24 cellular contexts compared by ENCODE assay signal in the genomic region with DNA sequence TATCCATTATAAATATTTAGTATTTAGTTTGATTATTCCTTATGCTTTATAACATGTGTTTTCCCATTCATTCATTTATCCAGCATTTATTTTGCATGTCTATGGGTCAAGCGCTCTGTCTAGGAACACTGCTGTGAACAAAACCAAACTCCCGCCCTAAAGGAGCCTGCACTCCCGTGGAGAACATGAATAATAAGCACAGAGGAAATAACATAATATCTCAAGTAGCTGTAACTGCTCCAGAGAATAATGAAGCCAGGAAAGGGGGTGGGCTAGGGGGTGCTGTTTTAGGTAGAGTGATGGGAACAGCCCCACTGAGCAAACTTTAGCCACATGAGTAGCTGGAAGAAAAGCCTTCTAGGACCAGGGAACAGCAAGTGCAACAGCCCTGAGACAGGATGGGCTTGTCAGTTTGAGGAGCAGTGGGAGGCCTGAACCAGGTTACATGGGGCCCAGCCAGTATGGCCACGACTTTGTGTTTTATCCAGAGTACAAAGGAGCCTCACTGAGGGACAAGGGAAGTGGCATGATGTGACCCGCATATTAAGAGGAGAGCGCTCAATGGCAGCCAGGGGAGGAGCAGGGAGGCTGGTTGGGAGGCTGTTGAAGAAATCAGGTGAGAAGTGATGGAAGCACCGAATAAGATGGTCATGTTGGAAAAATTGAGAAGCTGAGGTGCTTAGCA. TPM values are rescaled to one million over a fixed set of nuclear protein-coding genes. Genes with fewer than 3 reads are reported as not detected.
DNase-seq lines count a peak whose midpoint lies in the region; ATAC-seq lines count a peak whose summit lies in the region.
"Had no signal": no experiment of that assay in that cellular context is flagged by ENCODE, and none has a peak within 500 bp of the region (broad histone marks: within the 10 kb centered on the region; RNA-seq: fewer than 3 reads in every experiment).

No MANE protein-coding gene starts in this region.

- H3K9me3 Mint-ChIP-seq in activated naive CD8-positive, alpha-beta T cell (ENCODE audit: low read depth): no peaks in the 10 kb centered on the region
- no peaks in the 10 kb centered on the region for H3K9me3 Mint-ChIP-seq in activated naive CD8-positive, alpha-beta T cell treated with anti-CD3 and anti-CD28 coated beads, Interleukin-2, amount 50 U/mL, for 24 hours
- H3K9me3 Mint-ChIP-seq: activated naive CD4-positive, alpha-beta T cell treated with anti-CD3 and anti-CD28 coated beads, Interleukin-2, amount 50 U/mL, for 24 hours; naive thymus-derived CD4-positive, alpha-beta T cell had no signal

- H3K27me3 Mint-ChIP-seq in activated naive CD8-positive, alpha-beta T cell: no peaks in the 10 kb centered on the region
- H3K27me3 Mint-ChIP-seq in activated naive CD8-positive, alpha-beta T cell treated with anti-CD3 and anti-CD28 coated beads, Interleukin-2, amount 50 U/mL, for 24 hours: no peaks in the 10 kb centered on the region
- no peaks in the 10 kb centered on the region for H3K27me3 Mint-ChIP-seq in T-helper 17 cell
- H3K27me3 Mint-ChIP-seq: activated naive CD4-positive, alpha-beta T cell treated with anti-CD3 and anti-CD28 coated beads, Interleukin-2, amount 50 U/mL, for 24 hours; naive thymus-derived CD4-positive, alpha-beta T cell had no signal

- peak overlapping the region; percentile 61 for H3K27ac Mint-ChIP-seq in activated naive CD8-positive, alpha-beta T cell
- no peak overlapping the region for H3K27ac Mint-ChIP-seq in activated naive CD8-positive, alpha-beta T cell treated with anti-CD3 and anti-CD28 coated beads, Interleukin-2, amount 50 U/mL, for 24 hours
- H3K27ac Mint-ChIP-seq in T-helper 17 cell: peak overlapping the region; percentile 90
- H3K27ac Mint-ChIP-seq: activated naive CD4-positive, alpha-beta T cell treated with anti-CD3 and anti-CD28 coated beads, Interleukin-2, amount 50 U/mL, for 24 hours had no signal

- no peaks in the 10 kb centered on the region for H3K27me3 ChIP-seq in iPS-20b (ENCODE audit: insufficient read depth, low read length)
- H3K27me3 ChIP-seq: hepatocyte, vagina had no signal

- H3K4me1 ChIP-seq in iPS-20b (ENCODE audit: insufficient read depth, low read length): peaks cover 22% of the 10 kb centered on the region; the same call in 1 of the 2 replicates

- peak overlapping the region; percentile 16 for H3K27ac ChIP-seq in iPS-20b (ENCODE audit: low read length)
- peak overlapping the region; percentile 8 for H3K27ac ChIP-seq in substantia nigra (ENCODE audit: low read depth, low read length, poor library complexity, severe bottlenecking)
- H3K27ac ChIP-seq: hepatocyte, vagina had no signal

- peaks cover 21% of the 10 kb centered on the region for H3K36me3 Mint-ChIP-seq in activated naive CD8-positive, alpha-beta T cell
- H3K36me3 Mint-ChIP-seq in activated naive CD8-positive, alpha-beta T cell treated with anti-CD3 and anti-CD28 coated beads, Interleukin-2, amount 50 U/mL, for 24 hours (ENCODE audit: low read depth): peaks cover 53% of the 10 kb centered on the region
- H3K36me3 Mint-ChIP-seq in T-helper 17 cell (ENCODE audit: low read depth): peaks cover 13% of the 10 kb centered on the region

- peaks cover 41% of the 10 kb centered on the region for H3K4me1 Mint-ChIP-seq in activated naive CD8-positive, alpha-beta T cell (ENCODE audit: low read depth)
- peaks cover 23% of the 10 kb centered on the region for H3K4me1 Mint-ChIP-seq in activated naive CD8-positive, alpha-beta T cell treated with anti-CD3 and anti-CD28 coated beads, Interleukin-2, amount 50 U/mL, for 24 hours
- H3K4me1 Mint-ChIP-seq in T-helper 17 cell: peaks cover 40% of the 10 kb centered on the region

- no peak overlapping the region; the same call in 1 of the 2 replicates for H3K4me3 ChIP-seq in iPS-20b (ENCODE audit: low read length)
- H3K4me3 ChIP-seq: hepatocyte, K562, vagina had no signal

- H3K4me3 Mint-ChIP-seq in activated naive CD8-positive, alpha-beta T cell: no peak overlapping the region
- no peak overlapping the region for H3K4me3 Mint-ChIP-seq in activated naive CD8-positive, alpha-beta T cell treated with anti-CD3 and anti-CD28 coated beads, Interleukin-2, amount 50 U/mL, for 24 hours
- H3K4me3 Mint-ChIP-seq in T-helper 17 cell: peak overlapping the region; percentile 75
- H3K4me3 Mint-ChIP-seq: activated naive CD4-positive, alpha-beta T cell treated with anti-CD3 and anti-CD28 coated beads, Interleukin-2, amount 50 U/mL, for 24 hours; naive thymus-derived CD4-positive, alpha-beta T cell had no signal

- DNase-seq in activated naive CD8-positive, alpha-beta T cell treated with anti-CD3 and anti-CD28 coated beads, Interleukin-2, amount 50 U/mL, for 24 hours: no peak
- DNase-seq in T-helper 17 cell: no peak
- DNase-seq in substantia nigra (lab: John Stamatoyannopoulos, UW): peak in 7 of 49 donors; percentile 5 to 34 (median 17)
- DNase-seq in SIG-M5 (lab: John Stamatoyannopoulos, UW): no peak
- no peak for DNase-seq in NCI-H187 treated with DMSO at 0.1 percent for 48 hours (lab: John Stamatoyannopoulos, UW)
- no peak for DNase-seq in NCI-H187 (lab: John Stamatoyannopoulos, UW)
- DNase-seq: activated CD4-positive, CD25-positive, alpha-beta regulatory T cell treated with anti-CD3 and anti-CD28 coated beads, Interleukin-2, amount 50 U/mL, for 72 hours; activated CD8-positive, alpha-beta memory T cell treated with anti-CD3 and anti-CD28 coated beads, Interleukin-2, amount 50 U/mL, for 48 hours; cortex of kidney; DND-41; kidney; mesenchymal stem cell; MV-4-11; naive thymus-derived CD4-positive, alpha-beta T cell; NCI-H1930 had no signal

- no peak overlapping the region for H3K9ac ChIP-seq in iPS-20b (ENCODE audit: low read depth, low read length)

- H3K9me3 ChIP-seq in T-helper 17 cell (ENCODE audit: control insufficient read depth, low read length, poor library complexity, severe bottlenecking) (no peaks in the 10 kb centered on the region), iPS-20b (ENCODE audit: insufficient read depth, low read depth, low read length) (no peaks in the 10 kb centered on the region)
- H3K9me3 ChIP-seq: vagina had no signal

- peaks cover 10% of the 10 kb centered on the region; the same call in 1 of the 2 replicates for H3K36me3 ChIP-seq in iPS-20b (ENCODE audit: insufficient read depth, low read depth, low read length)

- ATAC-seq in activated naive CD8-positive, alpha-beta T cell treated with anti-CD3 and anti-CD28 coated beads, Interleukin-2, amount 50 U/mL, for 24 hours: no peak
- ATAC-seq in T-helper 17 cell: peak; percentile 22
- ATAC-seq: K562; naive thymus-derived CD4-positive, alpha-beta T cell had no signal

RNA-seq across cellular contexts. Expression of gene PRNP, which starts 11.1 kb away (rescaled TPM):
- 10 to 100 TPM; 86.0 to 96.1 TPM for total RNA-seq in T-helper 17 cell

RNA-seq across cellular contexts. Expression of gene PRND, which starts 24.4 kb away (rescaled TPM):
- total RNA-seq in T-helper 17 cell: not detected
- total RNA-seq: fibroblast of villous mesenchyme, K562, kidney, NCI-H460, posterior vena cava, vagina had no signal
